ENCODE assay signal across 15 cellular contexts in genomic region chr14:60095781-60096450, GRCh38. TPM values are rescaled to one million over a fixed set of nuclear protein-coding genes. Genes with fewer than 3 reads are reported as not detected.
DNase-seq lines count a peak whose midpoint lies in the region; ATAC-seq and TF ChIP-seq lines count a peak whose summit lies in the region.
"Had no signal": no experiment of that assay in that cellular context is flagged by ENCODE, and none has a peak within 500 bp of the region (broad histone marks: within the 10 kb centered on the region; RNA-seq: fewer than 3 reads in every experiment).

No MANE protein-coding gene starts in this region.

- no peak for TF ChIP-seq CTCF in Caco-2 (IDR thresholded peaks at IDR 0.05; ENCODE audit: insufficient read depth in 1 of 2, low read depth in 1 of 2, low read length in 1 of 2, severe bottlenecking in 1 of 2, unreplicated experiment in 1 of 2)
- TF ChIP-seq CTCF in brain (conservative IDR thresholded peaks at IDR 0.05) = no peak

- H3K36me3 ChIP-seq in Caco-2 (ENCODE audit: control insufficient read depth, insufficient read depth, low read length) (no peaks in the 10 kb centered on the region), KOPT-K1 (ENCODE audit: insufficient read depth, low read length) (peaks cover 34% of the 10 kb centered on the region)
- H3K36me3 ChIP-seq: adrenal gland had no signal

- H3K36me3 Mint-ChIP-seq in Caco-2 (ENCODE audit: insufficient read depth, unreplicated experiment) = peaks cover 41% of the 10 kb centered on the region
- H3K36me3 Mint-ChIP-seq in brain = peaks cover 56% of the 10 kb centered on the region
- H3K36me3 Mint-ChIP-seq in memory B cell = peaks cover 10% of the 10 kb centered on the region

- H3K4me1 Mint-ChIP-seq in Caco-2 (ENCODE audit: low read depth, unreplicated experiment) (peaks cover 33% of the 10 kb centered on the region), brain (peaks cover 56% of the 10 kb centered on the region), memory B cell (peaks cover 32% of the 10 kb centered on the region)

- CTCF ChIA-PET in Caco-2 (lab: Charles Lee) = no interaction called here

- no peak overlapping the region for H3K4me3 ChIP-seq in Caco-2 (ENCODE audit: low read depth, low read length)
- H3K4me3 ChIP-seq: adrenal gland, suprapubic skin had no signal

- peak overlapping the region; percentile 74 for H3K27ac Mint-ChIP-seq in Caco-2 (ENCODE audit: unreplicated experiment)
- H3K27ac Mint-ChIP-seq in brain = peak overlapping the region in 3 of 5 experiments; percentile 39 to 99 (median 97)
- H3K27ac Mint-ChIP-seq in memory B cell = peak overlapping the region; percentile 2

- peaks cover 45% of the 10 kb centered on the region for H3K4me1 ChIP-seq in Caco-2

- BruUV-seq in Caco-2 (replicated peaks; lab: Mats Ljungman, UMichigan) = no TSS peak

- intact Hi-C loops in Caco-2 (cut with micrococcal nuclease; ENCODE audit: unreplicated experiment) = loop anchor here (10.0 kb wide), 1 partner anchor 179 kb away; no protein-coding TSS in a partner anchor
- intact Hi-C loops in posterior cingulate gyrus (cut with DNase I) = no loop called here

- H3K27me3 Mint-ChIP-seq in Caco-2 (ENCODE audit: insufficient read depth, unreplicated experiment) (no peaks in the 10 kb centered on the region), brain (peaks cover 22% of the 10 kb centered on the region), memory B cell (no peaks in the 10 kb centered on the region)

- H3K9me3 ChIP-seq in Caco-2 = no peaks in the 10 kb centered on the region
- no peaks in the 10 kb centered on the region for H3K9me3 ChIP-seq in KOPT-K1 (ENCODE audit: insufficient read depth, low read length, poor library complexity, severe bottlenecking)
- H3K9me3 ChIP-seq: adrenal gland, neutrophil, suprapubic skin had no signal

- ATAC-seq in memory B cell (ENCODE audit: low read depth) (no peak), GM21360 (IDR thresholded peaks at IDR 0.05; ENCODE audit: unreplicated experiment) (no peak)

- H3K9me3 Mint-ChIP-seq in Caco-2 (ENCODE audit: unreplicated experiment) = no peaks in the 10 kb centered on the region
- peaks cover 0 to 12% (median 4%) of the 10 kb centered on the region in 5 experiments for H3K9me3 Mint-ChIP-seq in brain
- no peaks in the 10 kb centered on the region for H3K9me3 Mint-ChIP-seq in memory B cell

- H3K27ac ChIP-seq in KOPT-K1 (ENCODE audit: low read depth, low read length, poor library complexity, severe bottlenecking) = peak overlapping the region; percentile 87
- H3K27ac ChIP-seq: adrenal gland, neutrophil, suprapubic skin had no signal

- POLR2A ChIA-PET in Caco-2 (lab: Charles Lee) = no interaction called here

- H3K4me3 Mint-ChIP-seq in Caco-2 (ENCODE audit: unreplicated experiment) (peak overlapping the region; percentile 94), brain (peak overlapping the region; percentile 4 to 95 (median 53)), memory B cell (no peak overlapping the region)

- DNase-seq in Caco-2 (no peak), memory B cell (ENCODE audit: low spot score in 2 of 2) (no peak), SIG-M5 (lab: John Stamatoyannopoulos, UW) (no peak), posterior cingulate gyrus (no peak), medulla oblongata (ENCODE audit: extremely low spot score) (no peak)
- DNase-seq: adrenal gland; kidney; NCI-H1417; stimulated activated CD4-positive, alpha-beta T cell treated with anti-CD3 and anti-CD28 coated beads, Interleukin-4, amount 100 ng/mL, for 1 hour; T1000 had no signal

- H3K27me3 ChIP-seq in Caco-2 (replicated peaks; ENCODE audit: control insufficient read depth, insufficient read depth, low read length) = no peaks in the 10 kb centered on the region
- H3K27me3 ChIP-seq: adrenal gland, neutrophil, suprapubic skin had no signal

RNA-seq across cellular contexts. Expression of gene PCNX4, which starts 4.2 kb away (rescaled TPM):
- total RNA-seq in Caco-2 (2022) = 69.4 and 72.7 TPM in 2 replicates
- polyA plus RNA-seq in brain (ENCODE audit: insufficient read depth, low read depth, low replicate concordance) = 30.0 TPM

Comparison
In these comparisons a context has a peak if more than half of its experiments do, and no peak if none do; other contexts are left out.
1. H3K27ac Mint-ChIP-seq: peak in every context shown above with its lines; median percentile 97 in brain; 74 in Caco-2; 2 in memory B cell.